ENCODE assay signal across 1 cellular context in the genomic region with DNA sequence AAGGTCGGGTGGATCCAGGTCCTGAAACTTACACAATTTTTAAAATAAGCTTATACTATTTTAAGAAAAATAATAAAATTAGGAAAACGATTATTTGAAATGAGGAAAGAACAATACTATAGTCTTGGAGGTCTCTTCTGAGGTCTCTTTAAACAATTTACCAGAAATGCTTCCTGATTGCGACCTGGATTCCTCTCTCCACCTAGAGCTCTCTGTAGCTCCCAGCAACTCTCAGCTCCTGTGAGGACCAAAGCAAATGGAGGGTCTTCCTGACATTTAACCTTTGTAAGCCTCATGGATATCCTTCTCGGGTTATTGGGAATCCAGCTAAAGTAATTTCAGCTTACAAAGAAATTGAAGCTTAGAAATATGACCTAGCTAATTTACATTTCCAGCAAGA.
TF ChIP-seq lines count a peak whose summit lies in the region.

No MANE protein-coding gene starts in this region.

TF ChIP-seq in endothelial cell of umbilical vein, 7 proteins besides CTCF, POLR2A, EP300 and RAD21:
- TF ChIP-seq GATA2 (IDR thresholded peaks at IDR 0.05; ENCODE audit: insufficient read depth, insufficient read length, low read depth, low read length): no peak
- no peak for TF ChIP-seq POLR2AphosphoS5 (IDR thresholded peaks at IDR 0.05; ENCODE audit: insufficient read depth, low read depth, low read length)
